13 cellular contexts compared by ENCODE assay signal in genomic region chr5:123673107-123673506, GRCh38.
DNase-seq lines count a peak whose midpoint lies in the region; ATAC-seq and TF ChIP-seq lines count a peak whose summit lies in the region.
"Had no signal": no experiment of that assay in that cellular context is flagged by ENCODE, and none has a peak within 500 bp of the region (broad histone marks: within the 10 kb centered on the region; RNA-seq: fewer than 3 reads in every experiment).

No MANE protein-coding gene starts in this region.

- H3K36me3 ChIP-seq in HUES48 (ENCODE audit: control insufficient read depth, insufficient read depth, low read length) (no peaks in the 10 kb centered on the region), uterus (no peaks in the 10 kb centered on the region)
- H3K36me3 ChIP-seq: BLaER1 treated with 17β-estradiol and CSF1 and Interleukin-3, amounts not matched to agents 10 nM and 100 nM had no signal

- no peak for TF ChIP-seq CTCF in choroid plexus epithelial cell (conservative IDR thresholded peaks at IDR 0.05; ENCODE audit: low read depth, low read length)
- TF ChIP-seq CTCF in GM10248 (IDR thresholded peaks at IDR 0.05; ENCODE audit: control extremely low read depth, extremely low read depth, low read depth, missing control alignments), result no peak
- TF ChIP-seq CTCF in uterus (IDR thresholded peaks at IDR 0.05), result no peak

- CTCF ChIA-PET in GM10248 (lab: Yijun Ruan, JAX), result interaction anchor here (0.7 kb wide), 1 partner anchor 427 kb away, joined by 3 read pairs; no protein-coding TSS in a partner anchor

- POLR2A ChIA-PET in GM10248 (lab: Yijun Ruan, JAX), result no interaction called here

- DNase-seq in COLO668 (lab: John Stamatoyannopoulos, UW; ENCODE audit: unreplicated experiment) (peak; percentile 33), choroid plexus epithelial cell (ENCODE audit: low read depth) (peak; percentile 16), left kidney (ENCODE audit: low read depth, low spot score) (peak; percentile 52), GM10248 (ENCODE audit: extremely low spot score) (no peak), SHP77 (lab: John Stamatoyannopoulos, UW) (no peak), uterus (no peak)
- DNase-seq: activated CD8-positive, alpha-beta memory T cell treated with anti-CD3 and anti-CD28 coated beads, Interleukin-2, amount 50 U/mL, for 48 hours; naive B cell; NCI-H187 treated with DMSO at 0.1 percent for 48 hours had no signal

- H3K9me3 ChIP-seq in HUES48 (ENCODE audit: control insufficient read depth, insufficient read depth, low read length) (no peaks in the 10 kb centered on the region), uterus (no peaks in the 10 kb centered on the region)
- H3K9me3 ChIP-seq: BLaER1 treated with 17β-estradiol and CSF1 and Interleukin-3, amounts not matched to agents 10 nM and 100 nM had no signal

- ATAC-seq in HG02642 (IDR thresholded peaks at IDR 0.05; ENCODE audit: poor library complexity, unreplicated experiment), result no peak

- no peak overlapping the region for H3K4me3 ChIP-seq in HUES48 (ENCODE audit: low read depth, low read length)
- no peak overlapping the region for H3K4me3 ChIP-seq in choroid plexus epithelial cell (ENCODE audit: low read depth, low read length)
- H3K4me3 ChIP-seq in uterus, result no peak overlapping the region
- H3K4me3 ChIP-seq: BLaER1 treated with 17β-estradiol and CSF1 and Interleukin-3, amounts not matched to agents 10 nM and 100 nM had no signal

- intact Hi-C loops in uterus (cut with DNase I; ENCODE audit: low total_unique reads), result no loop called here

- H3K4me1 ChIP-seq in HUES48 (ENCODE audit: control insufficient read depth, insufficient read depth, low read length) (peaks cover 24% of the 10 kb centered on the region), uterus (no peaks in the 10 kb centered on the region)

- H3K9ac ChIP-seq in HUES48 (ENCODE audit: low read depth, low read length), result no peak overlapping the region
- H3K9ac ChIP-seq: BLaER1 treated with 17β-estradiol and CSF1 and Interleukin-3, amounts not matched to agents 10 nM and 100 nM had no signal

- H3K27me3 ChIP-seq in HUES48 (ENCODE audit: control insufficient read depth, insufficient read depth, low read length) (no peaks in the 10 kb centered on the region), uterus (no peaks in the 10 kb centered on the region)
- H3K27me3 ChIP-seq: BLaER1 treated with 17β-estradiol and CSF1 and Interleukin-3, amounts not matched to agents 10 nM and 100 nM had no signal

- peak overlapping the region; percentile 14 for H3K27ac ChIP-seq in HUES48 (ENCODE audit: low read depth, low read length)
- no peak overlapping the region for H3K27ac ChIP-seq in uterus
- H3K27ac ChIP-seq: BLaER1 treated with 17β-estradiol and CSF1 and Interleukin-3, amounts not matched to agents 10 nM and 100 nM; VCaP had no signal

- TF ChIP-seq POLR2A in uterus (IDR thresholded peaks at IDR 0.05), result no peak

Comparison
In these comparisons a context has a peak if more than half of its experiments do, and no peak if none do; other contexts are left out.
1. DNase-seq: peak in COLO668 (single experiment), choroid plexus epithelial cell (single experiment) and left kidney (single experiment); none in GM10248 (single experiment), SHP77 (0 of 2) and uterus (0 of 2).